ENCODE assay signal across 1 cellular context in the genomic region with DNA sequence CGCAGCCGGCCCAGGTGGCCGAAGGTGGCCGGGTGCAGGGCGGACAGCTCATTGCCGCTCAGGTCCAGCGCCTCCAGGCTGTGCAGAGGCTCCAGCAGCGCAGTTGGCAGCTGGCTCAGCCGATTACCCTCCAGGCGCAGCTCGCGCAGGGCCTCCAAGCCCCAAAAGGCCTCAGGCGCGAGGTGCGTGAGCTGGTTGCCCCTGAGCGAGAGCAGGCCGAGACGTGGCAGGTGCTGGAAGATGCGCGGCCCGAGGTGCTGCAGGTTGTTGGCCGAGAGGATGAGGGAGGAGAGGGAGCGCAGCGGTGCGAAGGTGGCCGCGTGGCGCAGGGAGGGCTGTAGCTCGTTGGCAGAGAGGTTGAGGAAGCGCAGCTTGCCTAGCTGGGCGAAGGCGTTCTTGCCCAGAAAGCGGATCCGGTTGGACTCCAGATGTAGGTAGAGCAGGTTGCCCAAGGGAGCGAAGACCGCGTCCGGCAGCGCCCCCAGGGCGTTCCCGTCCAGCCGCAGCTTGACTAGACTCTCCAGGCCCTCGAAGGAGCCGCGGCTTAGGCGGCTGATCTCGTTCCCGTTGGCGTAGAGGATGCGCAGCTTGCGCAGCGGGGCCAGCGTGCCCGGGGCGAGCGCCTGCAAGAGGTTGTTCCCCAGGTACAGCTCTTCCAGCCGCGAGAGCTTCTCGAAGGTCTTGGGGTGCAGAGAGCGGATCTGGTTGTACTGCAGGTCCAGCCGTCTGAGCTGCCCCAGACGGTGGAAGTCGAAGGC.
TF ChIP-seq lines count a peak whose summit lies in the region.

No MANE protein-coding gene starts in this region.

TF ChIP-seq in HepG2, 621 proteins besides CTCF, POLR2A, EP300 and RAD21 (continued from another document):
- TF ChIP-seq, protein P1, sequence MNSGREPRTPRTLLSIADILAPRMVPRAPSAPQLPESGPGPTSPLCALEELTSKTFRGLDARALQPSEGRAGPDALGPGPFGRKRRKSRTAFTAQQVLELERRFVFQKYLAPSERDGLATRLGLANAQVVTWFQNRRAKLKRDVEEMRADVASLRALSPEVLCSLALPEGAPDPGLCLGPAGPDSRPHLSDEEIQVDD (CRISPR knock-in tag; IDR thresholded peaks at IDR 0.05; ENCODE audit: borderline replicate concordance), result peak; percentile 33; the same call in 1 of the 2 replicates
